9 cellular contexts compared by ENCODE assay signal in genomic region chr11:129639300-129639699, GRCh38.
DNase-seq lines count a peak whose midpoint lies in the region; ATAC-seq, FAIRE-seq and TF ChIP-seq lines count a peak whose summit lies in the region.
"Had no signal": no experiment of that assay in that cellular context is flagged by ENCODE, and none has a peak within 500 bp of the region (broad histone marks: within the 10 kb centered on the region; RNA-seq: fewer than 3 reads in every experiment).

No MANE protein-coding gene starts in this region.

- H3K27me3 ChIP-seq in BJ (ENCODE audit: control insufficient read depth, insufficient read depth, low read length) (no peaks in the 10 kb centered on the region), pancreas (no peaks in the 10 kb centered on the region)
- no peaks in the 10 kb centered on the region for H3K27me3 ChIP-seq in CD4-positive, alpha-beta T cell (ENCODE audit: control insufficient read depth, insufficient read depth, low read length)

- 82 to 91% methylated on average over 2 of the region's 2 CpGs for WGBS in pancreas, 2 donors

- no peak for ATAC-seq in HG03175 (IDR thresholded peaks at IDR 0.05; ENCODE audit: unreplicated experiment)
- ATAC-seq in pancreas = no peak
- no peak for ATAC-seq in CD4-positive, alpha-beta T cell (ENCODE audit: poor library complexity)

- no peak overlapping the region for H3K4me3 Mint-ChIP-seq in activated T-cell treated with anti-CD3 and anti-CD28 coated beads, Interleukin-2, amount 50 U/mL, for 24 hours
- no peak overlapping the region for H3K4me3 Mint-ChIP-seq in CD4-positive, alpha-beta T cell
- H3K4me3 Mint-ChIP-seq: nephron had no signal

- peaks cover 75% of the 10 kb centered on the region for H3K4me1 Mint-ChIP-seq in activated T-cell treated with anti-CD3 and anti-CD28 coated beads, Interleukin-2, amount 50 U/mL, for 24 hours (ENCODE audit: low read depth)
- H3K4me1 Mint-ChIP-seq in CD4-positive, alpha-beta T cell (ENCODE audit: low read depth) = peaks cover 10% of the 10 kb centered on the region

- no peaks in the 10 kb centered on the region for H3K4me1 ChIP-seq in pancreas

- no peaks in the 10 kb centered on the region for H3K36me3 ChIP-seq in BJ (ENCODE audit: control insufficient read depth, insufficient read depth, low read length)
- no peaks in the 10 kb centered on the region for H3K36me3 ChIP-seq in pancreas

- CTCF ChIA-PET in BJ (lab: Yijun Ruan, JAX) = interaction anchor here (1.3 kb wide), 1 partner anchor 14 kb away, joined by 3 read pairs; no protein-coding TSS in a partner anchor
- CTCF ChIA-PET in CD4-positive, alpha-beta T cell (lab: Charles Lee) = interaction anchor here (0.8 kb wide), 1 partner anchor 10 kb away, joined by 3 read pairs; no protein-coding TSS in a partner anchor

- DNase-seq in BJ (ENCODE audit: low read depth) (peak; percentile 76), HTR-8/SVneo (ENCODE audit: insufficient read length, low spot score) (peak; percentile 45), islet precursor cell (peak; percentile 84), pancreas (no peak), NCI-H2171 treated with DMSO at 0.1 percent for 48 hours (lab: John Stamatoyannopoulos, UW) (no peak)
- DNase-seq in activated T-cell treated with anti-CD3 and anti-CD28 coated beads, Interleukin-2, amount 50 U/mL, for 24 hours = no peak
- DNase-seq in CD4-positive, alpha-beta T cell = no peak

- H3K27ac ChIP-seq in pancreas = no peak overlapping the region
- no peak overlapping the region for H3K27ac ChIP-seq in CD4-positive, alpha-beta T cell (ENCODE audit: low read depth, low read length)

- POLR2A ChIA-PET in BJ (lab: Charles Lee) = no interaction called here
- POLR2A ChIA-PET in CD4-positive, alpha-beta T cell (lab: Charles Lee) = no interaction called here

- H3K4me3 ChIP-seq in BJ (ENCODE audit: low read depth, low read length) (no peak overlapping the region), pancreas (no peak overlapping the region)

- no peaks in the 10 kb centered on the region for H3K9me3 ChIP-seq in pancreas
- H3K9me3 ChIP-seq in CD4-positive, alpha-beta T cell (ENCODE audit: control insufficient read depth, low read length) = no peaks in the 10 kb centered on the region

- H3K27me3 Mint-ChIP-seq in activated T-cell treated with anti-CD3 and anti-CD28 coated beads, Interleukin-2, amount 50 U/mL, for 24 hours = peaks cover 4% of the 10 kb centered on the region
- peaks cover 13% of the 10 kb centered on the region for H3K27me3 Mint-ChIP-seq in CD4-positive, alpha-beta T cell

- H3K27ac Mint-ChIP-seq in activated T-cell treated with anti-CD3 and anti-CD28 coated beads, Interleukin-2, amount 50 U/mL, for 24 hours = peak overlapping the region; percentile 85
- no peak overlapping the region for H3K27ac Mint-ChIP-seq in CD4-positive, alpha-beta T cell
- H3K27ac Mint-ChIP-seq: nephron had no signal

- TF ChIP-seq CTCF in BJ (IDR thresholded peaks at IDR 0.05; ENCODE audit: insufficient read depth, low read depth, low read length) = no peak
- TF ChIP-seq CTCF in pancreas (IDR thresholded peaks at IDR 0.05) = no peak
- TF ChIP-seq CTCF in CD4-positive, alpha-beta T cell (IDR thresholded peaks at IDR 0.05) = no peak

- H3K9me3 Mint-ChIP-seq in activated T-cell treated with anti-CD3 and anti-CD28 coated beads, Interleukin-2, amount 50 U/mL, for 24 hours = peaks cover 3% of the 10 kb centered on the region
- no peaks in the 10 kb centered on the region for H3K9me3 Mint-ChIP-seq in CD4-positive, alpha-beta T cell

- intact Hi-C loops in pancreas (cut with DNase I) = no loop called here
- intact Hi-C loops in CD4-positive, alpha-beta T cell (cut with DNase I, micrococcal nuclease) = no loop called here

- H3K36me3 Mint-ChIP-seq in activated T-cell treated with anti-CD3 and anti-CD28 coated beads, Interleukin-2, amount 50 U/mL, for 24 hours (ENCODE audit: low read depth) = peaks cover 2% of the 10 kb centered on the region
- no peaks in the 10 kb centered on the region for H3K36me3 Mint-ChIP-seq in CD4-positive, alpha-beta T cell (ENCODE audit: low read depth)

- peak; percentile 16 for FAIRE-seq in HTR-8/SVneo (lab: Jason Lieb, UNC)
- FAIRE-seq in pancreas (lab: Jason Lieb, UNC) = no peak

Comparison
In these comparisons a context has a peak if more than half of its experiments do, and no peak if none do; other contexts are left out.
1. DNase-seq: peak in BJ (single experiment), HTR-8/SVneo (single experiment) and islet precursor cell (single experiment); none in activated T-cell treated with anti-CD3 and anti-CD28 coated beads, Interleukin-2, amount 50 U/mL, for 24 hours (single experiment), pancreas (0 of 6), NCI-H2171 treated with DMSO at 0.1 percent for 48 hours (single experiment) and CD4-positive, alpha-beta T cell (0 of 10).